ENCODE assay signal across 25 cellular contexts in the genomic region with DNA sequence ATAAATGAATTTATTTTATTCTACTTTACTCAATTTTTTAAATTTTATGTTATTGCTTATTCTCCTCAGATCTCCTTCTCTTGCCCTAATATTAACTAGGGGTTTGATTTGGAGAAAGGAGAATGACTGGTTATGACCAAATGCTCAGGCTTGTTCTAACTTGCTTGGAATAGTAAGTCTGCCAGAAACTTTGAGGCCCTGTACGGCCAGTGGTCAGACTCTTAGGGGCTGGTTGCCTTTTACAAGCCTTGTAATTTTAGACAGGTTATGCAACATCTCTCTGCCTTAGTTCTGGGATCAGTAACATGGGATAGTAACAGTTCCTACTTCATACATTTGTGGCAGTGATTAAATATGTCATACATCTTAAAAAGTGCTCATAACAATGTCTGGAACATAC.
DNase-seq lines count a peak whose midpoint lies in the region; ATAC-seq and TF ChIP-seq lines count a peak whose summit lies in the region.
"Had no signal": no experiment of that assay in that cellular context is flagged by ENCODE, and none has a peak within 500 bp of the region (broad histone marks: within the 10 kb centered on the region; RNA-seq: fewer than 3 reads in every experiment).

No MANE protein-coding gene starts in this region.

- no peaks in the 10 kb centered on the region for H3K4me1 Mint-ChIP-seq in CD14-positive monocyte
- H3K4me1 Mint-ChIP-seq: activated CD8-positive, alpha-beta memory T cell treated with anti-CD3 and anti-CD28 coated beads, Interleukin-2, amount 10 ng/mL, durations not matched to agents 7 days and 5 days; activated naive CD8-positive, alpha-beta T cell treated with anti-CD3 and anti-CD28 coated beads, Interleukin-2, amount 50 U/mL, for 24 hours; stimulated activated naive B cell treated with anti-CD40 and anti-IgM and Interleukin-4, amounts not matched to agents 10 μg/mL and 1 μg/mL and 100 μg/mL, for 72 hours had no signal

- TF ChIP-seq CTCF in cardiac fibroblast (IDR thresholded peaks at IDR 0.05; ENCODE audit: low read depth, low read length) (no peak), fibroblast of villous mesenchyme (IDR thresholded peaks at IDR 0.05; ENCODE audit: insufficient read depth, low read depth, low read length) (no peak), smooth muscle cell (IDR thresholded peaks at IDR 0.05; ENCODE audit: borderline replicate concordance, insufficient read depth, poor library complexity, severe bottlenecking) (no peak), CD14-positive monocyte (IDR thresholded peaks at IDR 0.05) (no peak)

- H3K36me3 ChIP-seq in MG63 (no peaks in the 10 kb centered on the region), smooth muscle cell (ENCODE audit: low read depth) (no peaks in the 10 kb centered on the region)
- H3K36me3 ChIP-seq: upper lobe of left lung had no signal

- no peak overlapping the region for H3K9ac ChIP-seq in smooth muscle cell (ENCODE audit: low read depth)

- ATAC-seq in GM21526 (IDR thresholded peaks at IDR 0.05; ENCODE audit: low FRiP score, unreplicated experiment), result no peak
- ATAC-seq: activated CD8-positive, alpha-beta memory T cell treated with anti-CD3 and anti-CD28 coated beads, Interleukin-2, amount 10 ng/mL, durations not matched to agents 7 days and 5 days; activated naive CD8-positive, alpha-beta T cell treated with anti-CD3 and anti-CD28 coated beads, Interleukin-2, amount 50 U/mL, for 24 hours; activated T-cell treated with anti-CD3 and anti-CD28 coated beads, Interleukin-2, amount 50 U/mL, for 72 hours; left cardiac atrium; stimulated activated naive B cell treated with anti-CD40 and anti-IgM and Interleukin-4, amounts not matched to agents 10 μg/mL and 1 μg/mL and 100 μg/mL, for 72 hours had no signal

- 4% methylated on average over 1 of the region's 1 CpG for WGBS in smooth muscle cell (ENCODE audit: low lambda C conversion rate)

- H3K27me3 ChIP-seq in MG63 (no peaks in the 10 kb centered on the region), smooth muscle cell (ENCODE audit: low read depth) (no peaks in the 10 kb centered on the region)
- H3K27me3 ChIP-seq: upper lobe of left lung had no signal

- no peak overlapping the region for H3K27ac Mint-ChIP-seq in CD14-positive monocyte
- H3K27ac Mint-ChIP-seq: activated CD8-positive, alpha-beta memory T cell treated with anti-CD3 and anti-CD28 coated beads, Interleukin-2, amount 10 ng/mL, durations not matched to agents 7 days and 5 days; activated naive CD8-positive, alpha-beta T cell treated with anti-CD3 and anti-CD28 coated beads, Interleukin-2, amount 50 U/mL, for 24 hours; activated T-cell treated with anti-CD3 and anti-CD28 coated beads, Interleukin-2, amount 50 U/mL, for 72 hours; nephron progenitor cell; stimulated activated naive B cell treated with anti-CD40 and anti-IgM and Interleukin-4, amounts not matched to agents 10 μg/mL and 1 μg/mL and 100 μg/mL, for 72 hours had no signal

- DNase-seq in MG63, result peak; percentile 2
- peak; percentile 5 to 29 for DNase-seq in cardiac fibroblast (ENCODE audit: low read depth in 2 of 2)
- peak; percentile 79 for DNase-seq in fibroblast of villous mesenchyme (ENCODE audit: low read depth)
- no peak for DNase-seq in smooth muscle cell (lab: John Stamatoyannopoulos, UW; ENCODE audit: unreplicated experiment)
- DNase-seq in CD14-positive monocyte (ENCODE audit: low spot score), result no peak
- DNase-seq in NCI-H748 treated with DMSO at 0.1 percent for 48 hours (lab: John Stamatoyannopoulos, UW), result no peak
- DNase-seq: activated CD8-positive, alpha-beta memory T cell treated with anti-CD3 and anti-CD28 coated beads, Interleukin-2, amount 10 ng/mL, durations not matched to agents 7 days and 5 days; activated naive CD4-positive, alpha-beta T cell; activated naive CD8-positive, alpha-beta T cell treated with anti-CD3 and anti-CD28 coated beads, Interleukin-2, amount 50 U/mL, for 24 hours; activated T-cell treated with anti-CD3 and anti-CD28 coated beads, Interleukin-2, amount 50 U/mL, for 72 hours; Caco-2; DMS79; foreskin melanocyte; GDM1; left cardiac atrium; NCI-H146; nephron progenitor cell; RPMI8226; stimulated activated naive B cell treated with anti-CD40 and anti-IgM and Interleukin-4, amounts not matched to agents 10 μg/mL and 1 μg/mL and 100 μg/mL, for 72 hours; upper lobe of left lung had no signal

- peaks cover 3% of the 10 kb centered on the region for H3F3A ChIP-seq in smooth muscle cell (ENCODE audit: low read depth)

- H3K9me3 ChIP-seq in MG63, result no peaks in the 10 kb centered on the region
- no peaks in the 10 kb centered on the region for H3K9me3 ChIP-seq in smooth muscle cell (replicated peaks; ENCODE audit: low read depth)
- H3K9me3 ChIP-seq: Caco-2, upper lobe of left lung had no signal

- peaks cover 0 to 5% (median 0%) of the 10 kb centered on the region in 7 donors for H3K9me3 Mint-ChIP-seq in CD14-positive monocyte
- H3K9me3 Mint-ChIP-seq: activated naive CD8-positive, alpha-beta T cell treated with anti-CD3 and anti-CD28 coated beads, Interleukin-2, amount 50 U/mL, for 24 hours had no signal

- H3K36me3 Mint-ChIP-seq in CD14-positive monocyte, result no peaks in the 10 kb centered on the region
- H3K36me3 Mint-ChIP-seq: activated CD8-positive, alpha-beta memory T cell treated with anti-CD3 and anti-CD28 coated beads, Interleukin-2, amount 10 ng/mL, durations not matched to agents 7 days and 5 days; stimulated activated naive B cell treated with anti-CD40 and anti-IgM and Interleukin-4, amounts not matched to agents 10 μg/mL and 1 μg/mL and 100 μg/mL, for 72 hours had no signal

- intact Hi-C loops in CD14-positive monocyte (cut with micrococcal nuclease), result no loop called here

- H2AFZ ChIP-seq in smooth muscle cell (ENCODE audit: low read depth), result no peak overlapping the region

- no peaks in the 10 kb centered on the region for H3K4me1 ChIP-seq in smooth muscle cell (ENCODE audit: low read depth)
- H3K4me1 ChIP-seq: Caco-2 had no signal

- no peak overlapping the region for H3K4me3 Mint-ChIP-seq in CD14-positive monocyte
- H3K4me3 Mint-ChIP-seq: activated CD8-positive, alpha-beta memory T cell treated with anti-CD3 and anti-CD28 coated beads, Interleukin-2, amount 10 ng/mL, durations not matched to agents 7 days and 5 days; activated naive CD8-positive, alpha-beta T cell treated with anti-CD3 and anti-CD28 coated beads, Interleukin-2, amount 50 U/mL, for 24 hours; activated T-cell treated with anti-CD3 and anti-CD28 coated beads, Interleukin-2, amount 50 U/mL, for 72 hours; nephron progenitor cell; stimulated activated naive B cell treated with anti-CD40 and anti-IgM and Interleukin-4, amounts not matched to agents 10 μg/mL and 1 μg/mL and 100 μg/mL, for 72 hours had no signal

- peak overlapping the region; percentile 24 for H3K4me2 ChIP-seq in smooth muscle cell

- H3K79me2 ChIP-seq in smooth muscle cell (ENCODE audit: low read depth), result no peaks in the 10 kb centered on the region

- no peaks in the 10 kb centered on the region for H4K20me1 ChIP-seq in smooth muscle cell (ENCODE audit: low read depth)

- peak overlapping the region; percentile 54 for H3K27ac ChIP-seq in smooth muscle cell (ENCODE audit: low read depth)
- H3K27ac ChIP-seq: C4-2B, SK-N-MC, skin epidermis, upper lobe of left lung had no signal

- peaks cover 0 to 1% (median 0%) of the 10 kb centered on the region in 3 donors for H3K27me3 Mint-ChIP-seq in CD14-positive monocyte (ENCODE audit: low read depth in 3 of 3)

- H3K4me3 ChIP-seq in MG63 (no peak overlapping the region), cardiac fibroblast (replicated peaks in 1 of 2; ENCODE audit: low read depth in 2 of 2, low read length in 2 of 2) (no peak overlapping the region), fibroblast of villous mesenchyme (ENCODE audit: low read depth, low read length) (no peak overlapping the region), smooth muscle cell (no peak overlapping the region)
- H3K4me3 ChIP-seq: lung, SK-N-MC, skin epidermis, upper lobe of left lung had no signal

Comparison
In these comparisons a context has a peak if more than half of its experiments do, and no peak if none do; other contexts are left out.
1. DNase-seq: peak in MG63 (single experiment), cardiac fibroblast (2 of 2) and fibroblast of villous mesenchyme (single experiment); none in smooth muscle cell (single experiment), CD14-positive monocyte (single experiment) and NCI-H748 treated with DMSO at 0.1 percent for 48 hours (single experiment).